21 cellular contexts compared by ENCODE assay signal in the genomic region with DNA sequence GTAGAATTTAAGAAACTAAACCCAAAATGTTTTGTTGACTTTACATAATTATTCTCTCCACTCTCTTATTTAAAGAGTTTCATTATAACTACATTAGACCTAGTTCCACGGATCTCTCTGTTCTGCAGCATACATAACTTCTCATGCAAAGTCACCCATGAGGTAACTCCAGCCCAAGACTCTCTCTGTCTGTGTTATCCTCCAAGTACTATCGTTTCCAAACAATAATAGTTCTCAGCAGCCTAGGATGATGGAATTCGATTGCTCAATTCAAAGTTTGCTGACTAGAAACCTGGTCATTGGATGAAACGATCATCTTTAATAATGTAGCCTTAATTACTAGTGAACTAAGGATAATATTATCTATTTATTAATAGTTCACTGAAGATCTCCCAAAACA.
"Had no signal": no experiment of that assay in that cellular context is flagged by ENCODE, and none has a peak within 500 bp of the region (broad histone marks: within the 10 kb centered on the region; RNA-seq: fewer than 3 reads in every experiment).

No MANE protein-coding gene starts in this region.

- H3K27ac Mint-ChIP-seq: activated CD4-positive, alpha-beta T cell treated with anti-CD3 and anti-CD28 coated beads, Interleukin-2, amount 10 ng/mL, durations not matched to agents 7 days and 5 days; activated naive CD8-positive, alpha-beta T cell; activated T-cell treated with anti-CD3 and anti-CD28 coated beads, Interleukin-2, amount 50 U/mL, for 72 hours; endodermal cell; immature natural killer cell; T-helper 2 cell treated with Interferon-gamma antibody and Interleukin-4, amounts not matched to agents 5 μg/mL and 100 μg/mL, for 36 hours had no signal

- H3K4me1 Mint-ChIP-seq: activated CD4-positive, alpha-beta T cell treated with anti-CD3 and anti-CD28 coated beads, Interleukin-2, amount 10 ng/mL, durations not matched to agents 7 days and 5 days; endodermal cell; immature natural killer cell had no signal

- H3K36me3 Mint-ChIP-seq: activated naive CD8-positive, alpha-beta T cell; immature natural killer cell had no signal

- H3K4me1 ChIP-seq: breast epithelium, gastrocnemius medialis, heart left ventricle, lower lobe of right lung, right lobe of liver, stomach had no signal

- H3K36me3 ChIP-seq: breast epithelium, gastrocnemius medialis, heart left ventricle, lower lobe of right lung, right lobe of liver, stomach, thoracic aorta had no signal

- H3K27me3 Mint-ChIP-seq: activated CD4-positive, alpha-beta T cell treated with anti-CD3 and anti-CD28 coated beads, Interleukin-2, amount 10 ng/mL, durations not matched to agents 7 days and 5 days; activated naive CD8-positive, alpha-beta T cell had no signal

- FAIRE-seq: urothelium cell line had no signal

- H3K4me3 ChIP-seq: breast epithelium, dorsolateral prefrontal cortex, gastrocnemius medialis, heart left ventricle, lower lobe of right lung, right lobe of liver, stomach, thoracic aorta had no signal

- H3K27ac ChIP-seq: breast epithelium, dorsolateral prefrontal cortex, gastrocnemius medialis, heart left ventricle, lower lobe of right lung, right lobe of liver, stomach, thoracic aorta had no signal

- ATAC-seq: activated T-cell treated with anti-CD3 and anti-CD28 coated beads, Interleukin-2, amount 50 U/mL, for 72 hours; gastrocnemius medialis; heart left ventricle; left cardiac atrium; lower lobe of right lung had no signal

- H3K4me3 Mint-ChIP-seq: activated CD4-positive, alpha-beta T cell treated with anti-CD3 and anti-CD28 coated beads, Interleukin-2, amount 10 ng/mL, durations not matched to agents 7 days and 5 days; activated naive CD8-positive, alpha-beta T cell; activated T-cell treated with anti-CD3 and anti-CD28 coated beads, Interleukin-2, amount 50 U/mL, for 72 hours; endodermal cell; immature natural killer cell; neural crest cell; T-helper 2 cell treated with Interferon-gamma antibody and Interleukin-4, amounts not matched to agents 5 μg/mL and 100 μg/mL, for 36 hours had no signal

- H3K9me3 Mint-ChIP-seq: activated CD4-positive, alpha-beta T cell treated with anti-CD3 and anti-CD28 coated beads, Interleukin-2, amount 10 ng/mL, durations not matched to agents 7 days and 5 days; activated T-cell treated with anti-CD3 and anti-CD28 coated beads, Interleukin-2, amount 50 U/mL, for 72 hours; endodermal cell; T-helper 2 cell treated with Interferon-gamma antibody and Interleukin-4, amounts not matched to agents 5 μg/mL and 100 μg/mL, for 36 hours had no signal

- DNase-seq: activated CD4-positive, alpha-beta T cell treated with anti-CD3 and anti-CD28 coated beads, Interleukin-2, amount 10 ng/mL, durations not matched to agents 7 days and 5 days; activated CD8-positive, alpha-beta memory T cell treated with anti-CD3 and anti-CD28 coated beads, Interleukin-2, amount 50 U/mL, for 48 hours; activated gamma-delta T cell; activated T-cell treated with anti-CD3 and anti-CD28 coated beads, Interleukin-2, amount 50 U/mL, for 72 hours; dorsolateral prefrontal cortex; endodermal cell; erythroblast; gastrocnemius medialis; heart left ventricle; immature natural killer cell; left cardiac atrium; lower lobe of right lung; right lobe of liver; stimulated activated CD4-positive, alpha-beta T cell treated with anti-CD3 and anti-CD28 coated beads, Interleukin-1b, Interleukin-23, amount 100 ng/mL, for 48 hours; stomach had no signal

- H3K27me3 ChIP-seq: breast epithelium, dorsolateral prefrontal cortex, gastrocnemius medialis, heart left ventricle, right lobe of liver, stomach had no signal

- H3K9me3 ChIP-seq: breast epithelium, gastrocnemius medialis, heart left ventricle, lower lobe of right lung, right lobe of liver, stomach, thoracic aorta had no signal
